ENCODE assay signal across 26 cellular contexts in the genomic region with DNA sequence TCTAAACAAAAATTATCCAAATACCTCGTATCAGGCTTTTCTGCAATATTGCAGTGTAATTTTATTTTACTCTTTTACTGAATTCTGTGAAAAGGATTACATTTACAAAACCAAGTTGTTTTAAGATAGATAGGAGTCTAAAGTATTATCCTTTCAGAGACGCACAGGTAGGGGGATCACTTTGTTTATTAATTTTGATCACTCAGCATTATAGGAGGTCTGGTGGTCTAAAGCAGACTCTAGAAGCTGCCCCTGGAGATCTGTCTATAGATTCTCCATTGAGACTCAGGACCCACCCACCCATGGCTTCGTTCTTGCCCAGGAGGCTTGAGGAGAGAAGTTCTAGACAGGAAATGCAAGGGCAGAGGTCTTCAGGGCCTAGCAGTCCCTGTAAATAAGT.
DNase-seq lines count a peak whose midpoint lies in the region; ATAC-seq, FAIRE-seq and TF ChIP-seq lines count a peak whose summit lies in the region.
"Had no signal": no experiment of that assay in that cellular context is flagged by ENCODE, and none has a peak within 500 bp of the region (broad histone marks: within the 10 kb centered on the region; RNA-seq: fewer than 3 reads in every experiment).

No MANE protein-coding gene starts in this region.

- H4K20me1 ChIP-seq in HepG2 (ENCODE audit: insufficient read depth, low read length) = no peaks in the 10 kb centered on the region
- H4K20me1 ChIP-seq in IMR-90 (ENCODE audit: insufficient read depth, low read length) = no peaks in the 10 kb centered on the region
- no peaks in the 10 kb centered on the region for H4K20me1 ChIP-seq in K562 (replicated peaks; ENCODE audit: control insufficient read depth, insufficient read depth, low read length)
- H4K20me1 ChIP-seq: BLaER1 had no signal

- no peak overlapping the region for H3K27ac Mint-ChIP-seq in activated naive CD4-positive, alpha-beta T cell treated with anti-CD3 and anti-CD28 coated beads for 36 hours
- H3K27ac Mint-ChIP-seq: CD14-positive monocyte; CD4-positive, alpha-beta memory T cell; CD4-positive, CD25-positive, alpha-beta regulatory T cell; CD8-positive, alpha-beta memory T cell had no signal

- 31% methylated on average over 3 of the region's 3 CpGs for WGBS in HepG2 (ENCODE audit: low lambda C conversion rate)
- WGBS in right lobe of liver (ENCODE audit: insufficient coverage, low coverage, low lambda C conversion rate, missing lambda C conversion rate) = 45% methylated on average over 3 of the region's 3 CpGs
- no CpG with 5 or more reads among the region's 3 CpGs for WGBS in IMR-90 (ENCODE audit: extremely low coverage in 2 of 2, insufficient read length in 1 of 2), 2 experiments
- WGBS in K562 (ENCODE audit: insufficient coverage, low coverage, missing lambda C conversion rate) = 2% methylated on average over 3 of the region's 3 CpGs
- WGBS in mesendoderm (ENCODE audit: extremely low coverage, insufficient coverage, low lambda C conversion rate) = no CpG with 5 or more reads among the region's 3 CpGs

- TF ChIP-seq EP300 in HepG2 (IDR thresholded peaks at IDR 0.05; ENCODE audit: low read depth in 2 of 2, low read length in 2 of 2) = no peak
- no peak for TF ChIP-seq EP300 in HepG2 (CRISPR knock-in tag; IDR thresholded peaks at IDR 0.05; ENCODE audit: borderline replicate concordance)
- TF ChIP-seq EP300 in K562 (IDR thresholded peaks at IDR 0.05; ENCODE audit: low read length) = no peak

- no peaks in the 10 kb centered on the region for H3K9me1 ChIP-seq in IMR-90 (ENCODE audit: insufficient read depth, low read length)
- H3K9me1 ChIP-seq in K562 (ENCODE audit: control insufficient read depth, insufficient read depth, low read length) = no peaks in the 10 kb centered on the region

- intact Hi-C loops in HepG2 (cut with micrococcal nuclease; ENCODE audit: unreplicated experiment) = no loop called here
- intact Hi-C loops in right lobe of liver (cut with DNase I) = no loop called here
- intact Hi-C loops in IMR-90 (cut with micrococcal nuclease) = no loop called here
- intact Hi-C loops in K562 (cut with micrococcal nuclease) = no loop called here
- intact Hi-C loops in sciatic nerve (cut with DNase I) = no loop called here
- intact Hi-C loops in activated naive CD4-positive, alpha-beta T cell treated with anti-CD3 and anti-CD28 coated beads for 36 hours (cut with micrococcal nuclease) = no loop called here

- CTCF ChIA-PET in HepG2 (lab: Yijun Ruan, JAX; ENCODE audit: low intra/inter-chr PET ratio, low total read pairs) = no interaction called here
- CTCF ChIA-PET in IMR-90 (lab: Yijun Ruan, JAX) = no interaction called here
- CTCF ChIA-PET in K562 (lab: Yijun Ruan, JAX; ENCODE audit: low intra/inter-chr PET ratio) = no interaction called here
- CTCF ChIA-PET in activated naive CD4-positive, alpha-beta T cell treated with anti-CD3 and anti-CD28 coated beads for 36 hours (lab: Charles Lee) = no interaction called here

- H3K36me3 ChIP-seq in HepG2 (replicated peaks in 1 of 2; ENCODE audit: control insufficient read depth in 1 of 2, insufficient read depth in 2 of 2, low read length in 2 of 2) = no peaks in the 10 kb centered on the region
- no peaks in the 10 kb centered on the region for H3K36me3 ChIP-seq in right lobe of liver
- H3K36me3 ChIP-seq in IMR-90 (ENCODE audit: control insufficient read depth, insufficient read depth, low read length) = no peaks in the 10 kb centered on the region
- no peaks in the 10 kb centered on the region for H3K36me3 ChIP-seq in K562 (ENCODE audit: control insufficient read depth, insufficient read depth, low read length)
- no peaks in the 10 kb centered on the region for H3K36me3 ChIP-seq in mesendoderm (ENCODE audit: control insufficient read depth, insufficient read depth, low read length)
- H3K36me3 ChIP-seq: BE2C, BLaER1 had no signal

- POLR2A ChIA-PET in HepG2 (lab: Yijun Ruan, JAX) = no interaction called here
- POLR2A ChIA-PET in IMR-90 (lab: Charles Lee; ENCODE audit: unreplicated experiment) = no interaction called here
- POLR2A ChIA-PET in K562 (lab: Yijun Ruan, JAX) = no interaction called here

- H2AFZ ChIP-seq in HepG2 (ENCODE audit: low read length) = no peak overlapping the region
- no peak overlapping the region for H2AFZ ChIP-seq in IMR-90 (replicated peaks; ENCODE audit: low read length, poor library complexity)
- H2AFZ ChIP-seq in K562 (ENCODE audit: low read depth, low read length) = no peak overlapping the region

- H2AK5ac ChIP-seq in IMR-90 (ENCODE audit: low read depth, low read length) (no peak overlapping the region), mesendoderm (ENCODE audit: low read length) (no peak overlapping the region)

- no peak overlapping the region for H3K9ac ChIP-seq in HepG2 (ENCODE audit: insufficient read depth, low read depth, low read length)
- no peak overlapping the region for H3K9ac ChIP-seq in IMR-90 (ENCODE audit: low read depth, low read length)
- no peak overlapping the region for H3K9ac ChIP-seq in K562 (ENCODE audit: insufficient read depth in 1 of 2, low read depth in 2 of 2, low read length in 2 of 2)
- no peak overlapping the region for H3K9ac ChIP-seq in mesendoderm (ENCODE audit: low read length)
- H3K9ac ChIP-seq: BLaER1 had no signal

- H4K5ac ChIP-seq in IMR-90 (ENCODE audit: low read depth, low read length) (no peak overlapping the region), mesendoderm (ENCODE audit: low read length) (no peak overlapping the region)

- H2BK15ac ChIP-seq in IMR-90 (ENCODE audit: low read depth, low read length) (no peak overlapping the region), mesendoderm (replicated peaks; ENCODE audit: low read depth) (no peak overlapping the region)

- H3K79me1 ChIP-seq in IMR-90 (ENCODE audit: low read depth in 1 of 2, low read length in 2 of 2) = no peaks in the 10 kb centered on the region
- no peaks in the 10 kb centered on the region for H3K79me1 ChIP-seq in mesendoderm (ENCODE audit: low read length)

- no TSS peak for BruUV-seq in HepG2 (replicated peaks; lab: Mats Ljungman, UMichigan)
- no TSS peak for BruUV-seq in IMR-90 (replicated peaks; lab: Mats Ljungman, UMichigan)
- no TSS peak for BruUV-seq in K562 (replicated peaks; lab: Mats Ljungman, UMichigan)

- H2BK5ac ChIP-seq in IMR-90 (ENCODE audit: low read depth, low read length, poor library complexity, severe bottlenecking) (no peak overlapping the region), mesendoderm (ENCODE audit: low read length) (no peak overlapping the region)

- H3K4me1 ChIP-seq in HepG2 (ENCODE audit: insufficient read depth, low read length) (no peaks in the 10 kb centered on the region), right lobe of liver (no peaks in the 10 kb centered on the region), IMR-90 (ENCODE audit: control insufficient read depth, insufficient read depth, low read length) (no peaks in the 10 kb centered on the region), K562 (replicated peaks in 1 of 2; ENCODE audit: control insufficient read depth in 2 of 2, insufficient read depth in 2 of 2, low read length in 2 of 2) (no peaks in the 10 kb centered on the region), mesendoderm (ENCODE audit: control insufficient read depth, low read depth, low read length) (no peaks in the 10 kb centered on the region)
- H3K4me1 ChIP-seq: BE2C, BLaER1 had no signal

- no peak for DNase-seq in HepG2 (ENCODE audit: low spot score)
- DNase-seq in right lobe of liver = no peak
- no peak for DNase-seq in IMR-90
- no peak for DNase-seq in K562 (ENCODE audit: extremely low read depth in 1 of 4, low spot score in 3 of 4)
- no peak for DNase-seq in mesendoderm
- DNase-seq in sciatic nerve (ENCODE audit: low spot score) = no peak
- no peak for DNase-seq in activated naive CD4-positive, alpha-beta T cell treated with anti-CD3 and anti-CD28 coated beads for 36 hours
- DNase-seq in superior temporal gyrus (ENCODE audit: extremely low spot score) = no peak
- DNase-seq: ACHN; BE2C; C1 segment of cervical spinal cord; CD4-positive, alpha-beta memory T cell; CD4-positive, CD25-positive, alpha-beta regulatory T cell; CD8-positive, alpha-beta memory T cell; COR-L47; DMS 273 treated with DMSO at 0.1 percent for 48 hours; DMS153; DMS53; DMS79 treated with DMSO at 0.1 percent for 48 hours; GF-D8 had no signal

- H2BK120ac ChIP-seq in IMR-90 (ENCODE audit: low read depth, low read length) = no peak overlapping the region
- peak overlapping the region; percentile 3 for H2BK120ac ChIP-seq in mesendoderm (ENCODE audit: low read depth, low read length)

- in situ Hi-C loops in HepG2 (cut with HindIII; ENCODE audit: extremely low pct_ligation_motif_present, low pct_unique_long_range_greater_than_20kb) = no loop called here
- in situ Hi-C loops in IMR-90 (cut with MboI; ENCODE audit: low sequenced_read_pairs) = no loop called here
- in situ Hi-C loops in K562 (cut with MboI) = no loop called here

- H3K14ac ChIP-seq in IMR-90 (replicated peaks; ENCODE audit: low read depth, low read length) = no peak overlapping the region

- TF ChIP-seq RAD21 in HepG2 (CRISPR knock-in tag; IDR thresholded peaks at IDR 0.05) = no peak
- no peak for TF ChIP-seq RAD21 in IMR-90 (IDR thresholded peaks at IDR 0.05; ENCODE audit: low read length)
- no peak for TF ChIP-seq RAD21 in K562 (CRISPR knock-in tag; conservative IDR thresholded peaks at IDR 0.05 in 1 of 2, IDR thresholded peaks at IDR 0.05 in 1 of 2)

- H2AK9ac ChIP-seq in IMR-90 (replicated peaks; ENCODE audit: low read depth, low read length, poor library complexity) = no peak overlapping the region

- TF ChIP-seq CTCF in HepG2 (CRISPR knock-in tag; IDR thresholded peaks at IDR 0.05) (no peak), right lobe of liver (IDR thresholded peaks at IDR 0.05) (no peak), IMR-90 (conservative IDR thresholded peaks at IDR 0.05; ENCODE audit: low read depth, low read length) (no peak), K562 (IDR thresholded peaks at IDR 0.05 in 2 of 3, conservative IDR thresholded peaks at IDR 0.05 in 1 of 3; ENCODE audit: insufficient read depth in 2 of 3, low read depth in 1 of 3, low read length in 3 of 3) (no peak)

- FAIRE-seq in HepG2 (lab: Jason Lieb, UNC) = no peak
- FAIRE-seq in K562 (lab: Jason Lieb, UNC) = no peak
- FAIRE-seq: G401.6, GM12892, GM18507 had no signal

- H3K9me3 ChIP-seq in HepG2 (ENCODE audit: low read length) (no peaks in the 10 kb centered on the region), right lobe of liver (no peaks in the 10 kb centered on the region), IMR-90 (ENCODE audit: control insufficient read depth, insufficient read depth, low read length) (no peaks in the 10 kb centered on the region), K562 (replicated peaks; ENCODE audit: control insufficient read depth, insufficient read depth, low read depth, low read length) (no peaks in the 10 kb centered on the region)
- H3K9me3 ChIP-seq: BE2C, BLaER1 had no signal

- no peak overlapping the region for H2BK20ac ChIP-seq in IMR-90 (ENCODE audit: low read depth, low read length)

- H3K4me2 ChIP-seq in HepG2 (ENCODE audit: low read depth, low read length) (no peak overlapping the region), IMR-90 (ENCODE audit: low read depth, low read length) (no peak overlapping the region), K562 (ENCODE audit: insufficient read depth, low read length) (no peak overlapping the region), mesendoderm (ENCODE audit: low read length) (no peak overlapping the region)
- H3K4me2 ChIP-seq: BLaER1 had no signal

- no peak overlapping the region for H3K23ac ChIP-seq in IMR-90 (ENCODE audit: low read depth, low read length)
- no peak overlapping the region for H3K23ac ChIP-seq in mesendoderm (ENCODE audit: low read length)

- H3K4ac ChIP-seq in IMR-90 (ENCODE audit: low read depth, low read length) (no peak overlapping the region), mesendoderm (ENCODE audit: low read depth, low read length) (no peak overlapping the region)

- no peak overlapping the region for H3K4me3 ChIP-seq in HepG2 (replicated peaks in 1 of 3; ENCODE audit: insufficient read depth in 1 of 3, low read depth in 2 of 3, low read length in 3 of 3)
- no peak overlapping the region for H3K4me3 ChIP-seq in right lobe of liver
- H3K4me3 ChIP-seq in IMR-90 (ENCODE audit: insufficient read depth, low read depth, low read length) = no peak overlapping the region
- H3K4me3 ChIP-seq in K562 = no peak overlapping the region
- no peak overlapping the region for H3K4me3 ChIP-seq in mesendoderm (ENCODE audit: low read length)
- H3K4me3 ChIP-seq: BLaER1 had no signal

- ATAC-seq in HepG2 (no peak), right lobe of liver (no peak), IMR-90 (ENCODE audit: low read depth) (no peak), K562 (no peak), sciatic nerve (no peak)

- no peaks in the 10 kb centered on the region for H3K4me1 Mint-ChIP-seq in activated naive CD4-positive, alpha-beta T cell treated with anti-CD3 and anti-CD28 coated beads for 36 hours (ENCODE audit: low read depth)
- H3K4me1 Mint-ChIP-seq: CD14-positive monocyte; CD4-positive, alpha-beta memory T cell; CD4-positive, CD25-positive, alpha-beta regulatory T cell; CD8-positive, alpha-beta memory T cell had no signal

- no peaks in the 10 kb centered on the region for H3K36me3 Mint-ChIP-seq in activated naive CD4-positive, alpha-beta T cell treated with anti-CD3 and anti-CD28 coated beads for 36 hours (ENCODE audit: low read depth)
- H3K36me3 Mint-ChIP-seq: CD14-positive monocyte; CD4-positive, alpha-beta memory T cell; CD4-positive, CD25-positive, alpha-beta regulatory T cell; CD8-positive, alpha-beta memory T cell had no signal

- H3K4me3 Mint-ChIP-seq in activated naive CD4-positive, alpha-beta T cell treated with anti-CD3 and anti-CD28 coated beads for 36 hours = no peak overlapping the region
- H3K4me3 Mint-ChIP-seq: CD14-positive monocyte; CD4-positive, alpha-beta memory T cell; CD4-positive, CD25-positive, alpha-beta regulatory T cell; CD8-positive, alpha-beta memory T cell had no signal

- H3K18ac ChIP-seq in IMR-90 (ENCODE audit: low read depth, low read length) (no peak overlapping the region), mesendoderm (ENCODE audit: low read length) (no peak overlapping the region)

- TF ChIP-seq POLR2A in HepG2 (IDR thresholded peaks at IDR 0.05; ENCODE audit: insufficient read depth in 1 of 2, low read depth in 2 of 2, low read length in 2 of 2) (no peak), right lobe of liver (IDR thresholded peaks at IDR 0.05) (no peak), IMR-90 (IDR thresholded peaks at IDR 0.05; ENCODE audit: low read depth, low read length) (no peak), K562 (conservative IDR thresholded peaks at IDR 0.05) (no peak)

- H4K91ac ChIP-seq in IMR-90 (ENCODE audit: insufficient read depth, low read depth, low read length) = no peak overlapping the region

- H4K8ac ChIP-seq in IMR-90 (ENCODE audit: low read depth in 2 of 2, low read length in 2 of 2) (no peak overlapping the region), mesendoderm (ENCODE audit: low read depth, low read length) (no peak overlapping the region)

- no peaks in the 10 kb centered on the region for H3K27me3 ChIP-seq in HepG2 (ENCODE audit: control insufficient read depth in 1 of 2, insufficient read depth in 2 of 2, low read length in 2 of 2)
- H3K27me3 ChIP-seq in right lobe of liver = no peaks in the 10 kb centered on the region
- H3K27me3 ChIP-seq in IMR-90 (ENCODE audit: control insufficient read depth, insufficient read depth, low read length) = no peaks in the 10 kb centered on the region
- H3K27me3 ChIP-seq in K562 (ENCODE audit: control insufficient read depth in 2 of 2, insufficient read depth in 2 of 2, low read length in 2 of 2) = peaks cover 2 to 4% of the 10 kb centered on the region in 2 experiments; a peak in 2 of 5 replicates
- H3K27me3 ChIP-seq in mesendoderm (ENCODE audit: insufficient read depth, low read length, poor library complexity) = no peaks in the 10 kb centered on the region
- H3K27me3 ChIP-seq: BLaER1 had no signal

- no peak overlapping the region for H3K56ac ChIP-seq in IMR-90 (ENCODE audit: extremely low read depth, insufficient read depth, low read length)
- no peak overlapping the region for H3K56ac ChIP-seq in mesendoderm (ENCODE audit: low read length)

- no peaks in the 10 kb centered on the region for H3K27me3 Mint-ChIP-seq in activated naive CD4-positive, alpha-beta T cell treated with anti-CD3 and anti-CD28 coated beads for 36 hours (ENCODE audit: low read depth)
- H3K27me3 Mint-ChIP-seq: CD4-positive, CD25-positive, alpha-beta regulatory T cell had no signal

- H3K79me2 ChIP-seq in HepG2 (ENCODE audit: insufficient read depth, low read length) (no peaks in the 10 kb centered on the region), K562 (ENCODE audit: control insufficient read depth, insufficient read depth, low read length) (no peaks in the 10 kb centered on the region), mesendoderm (ENCODE audit: control insufficient read depth, insufficient read depth, low read length) (no peaks in the 10 kb centered on the region)

- dilution Hi-C loops in IMR-90 (cut with HindIII; ENCODE audit: low sequenced_read_pairs, unreplicated experiment) = no loop called here

- H3K27ac ChIP-seq in HepG2 (ENCODE audit: extremely low read length, insufficient read depth, low read length) = no peak overlapping the region
- no peak overlapping the region for H3K27ac ChIP-seq in right lobe of liver
- no peak overlapping the region for H3K27ac ChIP-seq in IMR-90 (ENCODE audit: insufficient read depth, low read length)
- H3K27ac ChIP-seq in K562 (ENCODE audit: extremely low read depth, low read depth, low read length) = no peak overlapping the region
- H3K27ac ChIP-seq in mesendoderm (ENCODE audit: low read depth, low read length) = no peak overlapping the region
- H3K27ac ChIP-seq: 22Rv1, BLaER1 had no signal

- no peaks in the 10 kb centered on the region for H3K9me3 Mint-ChIP-seq in activated naive CD4-positive, alpha-beta T cell treated with anti-CD3 and anti-CD28 coated beads for 36 hours
- H3K9me3 Mint-ChIP-seq: CD14-positive monocyte; CD4-positive, alpha-beta memory T cell had no signal

Comparison
In these comparisons a context has a peak if more than half of its experiments do, and no peak if none do; other contexts are left out.
1. Of the 241 proteins assayed by ChIP-seq in both HepG2 and K562: peak only in HepG2: MAFF; only in K562: none; in both: none; in neither: 239; mixed calls (peak in some experiments, not most) for 1.